Comparison of ENCODE assay signal across 10 cellular contexts in genomic region chr1:66932291-66932690, GRCh38. TPM values are rescaled to one million over a fixed set of nuclear protein-coding genes. Genes with fewer than 3 reads are reported as not detected.
DNase-seq lines count a peak whose midpoint lies in the region; TF ChIP-seq lines count a peak whose summit lies in the region.
"Had no signal": no experiment of that assay in that cellular context is flagged by ENCODE, and none has a peak within 500 bp of the region (broad histone marks: within the 10 kb centered on the region; RNA-seq: fewer than 3 reads in every experiment).

No MANE protein-coding gene starts in this region.

- peaks cover 2% of the 10 kb centered on the region for H3K36me3 ChIP-seq in MG63
- no peaks in the 10 kb centered on the region for H3K36me3 ChIP-seq in neutrophil

- TF ChIP-seq CTCF in coronary artery (IDR thresholded peaks at IDR 0.05) = no peak
- TF ChIP-seq CTCF in neutrophil (IDR thresholded peaks at IDR 0.05) = no peak

- H3K27me3 ChIP-seq in MG63 (no peaks in the 10 kb centered on the region), neutrophil (no peaks in the 10 kb centered on the region)

- no peak for DNase-seq in MG63
- DNase-seq in coronary artery (ENCODE audit: low spot score) = no peak
- DNase-seq in AG20443 (ENCODE audit: low spot score) = no peak
- DNase-seq in A172 (ENCODE audit: low spot score) = no peak
- no peak for DNase-seq in NOMO-1 treated with DMSO at 0.1 percent for 48 hours (lab: John Stamatoyannopoulos, UW; ENCODE audit: unreplicated experiment)
- DNase-seq: effector CD8-positive, alpha-beta T cell; midbrain; NCI-H1930 had no signal

- H3K4me3 ChIP-seq in GM08714 (ENCODE audit: low read length) (peak overlapping the region; percentile 100; the same call in 1 of the 2 replicates), MG63 (peak overlapping the region; percentile 79), coronary artery (peak overlapping the region; percentile 11), neutrophil (ENCODE audit: low read depth in 1 of 2, low read length in 1 of 2) (peak overlapping the region in 1 of 2 experiments; percentile 91)

- H3K27ac ChIP-seq in coronary artery (peak overlapping the region in 1 of 2 donors; percentile 7), neutrophil (peak overlapping the region; percentile 98)

- H3K4me1 ChIP-seq in neutrophil (ENCODE audit: control insufficient read depth in 1 of 2, insufficient read depth in 1 of 2, low read depth in 1 of 2, low read length in 1 of 2) = peaks cover 63 to 67% of the 10 kb centered on the region in 2 experiments

- no peaks in the 10 kb centered on the region for H3K9me3 ChIP-seq in MG63
- H3K9me3 ChIP-seq in neutrophil = no peaks in the 10 kb centered on the region

RNA-seq across cellular contexts. Expression of gene MIER1, which starts 7.5 kb away (rescaled TPM):
- total RNA-seq in MG63 (2014; rRNA removed; shearing (Covaris generic); ENCODE audit: low replicate concordance) = 11.3 and 20.6 TPM in 2 replicates
- total RNA-seq in A172 (2014; rRNA removed; shearing (Covaris generic)) = 36.1 and 41.1 TPM in 2 replicates

RNA-seq across cellular contexts. Expression of gene DNAI4, which starts 7.6 kb away (rescaled TPM):
- total RNA-seq in MG63 (2014; rRNA removed; shearing (Covaris generic); ENCODE audit: low replicate concordance) = 0.10 TPM in 1 of 2 replicates, not detected in the other
- total RNA-seq in A172 (2014; rRNA removed; shearing (Covaris generic)) = 0.93 and 1.5 TPM in 2 replicates
